1 cellular context compared by ENCODE assay signal in genomic region chr20:59010995-59011873, GRCh38.
A peak's percentile ranks its signal among the peaks of the same experiment; 100 is the strongest.
TF ChIP-seq lines count a peak whose summit lies in the region.

No MANE protein-coding gene starts in this region.

TF ChIP-seq in HepG2, 621 proteins besides CTCF, POLR2A, EP300 and RAD21 (continued from another document and continues in another):
- TF ChIP-seq ZNF142 (CRISPR knock-in tag; IDR thresholded peaks at IDR 0.05) = no peak
- TF ChIP-seq BRCA1 (CRISPR knock-in tag; IDR thresholded peaks at IDR 0.05) = 0 out of 2 replicates have a peak, but pooled peaks have one; percentile 16
- no peak; the same call in 1 of the 2 replicates for TF ChIP-seq ZNF761 (CRISPR knock-in tag; conservative IDR thresholded peaks at IDR 0.05)
- peak; percentile 81 for TF ChIP-seq ZNF747 (CRISPR knock-in tag; IDR thresholded peaks at IDR 0.05; ENCODE audit: borderline replicate concordance)
- TF ChIP-seq ZNF468 (CRISPR knock-in tag; IDR thresholded peaks at IDR 0.05) = no peak
- TF ChIP-seq HMGA1 (CRISPR knock-in tag; conservative IDR thresholded peaks at IDR 0.05) = no peak
- TF ChIP-seq CEBPG (CRISPR knock-in tag; IDR thresholded peaks at IDR 0.05) = no peak; the same call in 1 of the 2 replicates
- TF ChIP-seq ZNF570 (CRISPR knock-in tag; IDR thresholded peaks at IDR 0.05; ENCODE audit: borderline replicate concordance) = no peak
- no peak for TF ChIP-seq MBD4 (IDR thresholded peaks at IDR 0.05; ENCODE audit: borderline replicate concordance, low read length)
- 0 out of 2 replicates have a peak, but pooled peaks have one; percentile 18 for TF ChIP-seq FOXK1 (CRISPR knock-in tag; IDR thresholded peaks at IDR 0.05; ENCODE audit: borderline replicate concordance, low read depth)
- TF ChIP-seq THAP11 (CRISPR knock-in tag; IDR thresholded peaks at IDR 0.05) = no peak
- TF ChIP-seq ZFP36 (IDR thresholded peaks at IDR 0.05; ENCODE audit: borderline replicate concordance, low read depth, low read length, partially characterized antibody) = no peak
- peak; percentile 75; the same call in 1 of the 2 replicates for TF ChIP-seq ARID5B (CRISPR knock-in tag; IDR thresholded peaks at IDR 0.05)
- no peak for TF ChIP-seq SRF (IDR thresholded peaks at IDR 0.05; ENCODE audit: low read depth, low read length)
- no peak for TF ChIP-seq ZNF496 (CRISPR knock-in tag; IDR thresholded peaks at IDR 0.05; ENCODE audit: insufficient replicate concordance)
- no peak for TF ChIP-seq ZSCAN22 (CRISPR knock-in tag; IDR thresholded peaks at IDR 0.05)
- TF ChIP-seq ZNF839 (CRISPR knock-in tag; IDR thresholded peaks at IDR 0.05; ENCODE audit: borderline replicate concordance) = no peak
- no peak for TF ChIP-seq AGO2 (optimal IDR thresholded peaks at IDR 0.05; ENCODE audit: low read depth, low read length)
- TF ChIP-seq ZSCAN9 (CRISPR knock-in tag; IDR thresholded peaks at IDR 0.05; ENCODE audit: borderline replicate concordance) = no peak
- no peak for TF ChIP-seq PRMT3 (CRISPR knock-in tag; IDR thresholded peaks at IDR 0.05; ENCODE audit: borderline replicate concordance, low read depth)
- TF ChIP-seq ZNF580 (CRISPR knock-in tag; IDR thresholded peaks at IDR 0.05; ENCODE audit: borderline replicate concordance, low read depth) = no peak; the same call in 1 of the 2 replicates
- TF ChIP-seq ZSCAN12 (CRISPR knock-in tag; IDR thresholded peaks at IDR 0.05) = no peak
- no peak for TF ChIP-seq MBNL3 (CRISPR knock-in tag; conservative IDR thresholded peaks at IDR 0.05)
- no peak for TF ChIP-seq DR1 (CRISPR knock-in tag; IDR thresholded peaks at IDR 0.05)
- no peak for TF ChIP-seq RFXANK (CRISPR knock-in tag; IDR thresholded peaks at IDR 0.05)
- TF ChIP-seq ZFP91 (CRISPR knock-in tag; IDR thresholded peaks at IDR 0.05; ENCODE audit: borderline replicate concordance) = peak; percentile 31; the same call in 1 of the 2 replicates
- no peak for TF ChIP-seq TOPORS (CRISPR knock-in tag; IDR thresholded peaks at IDR 0.05)
- no peak for TF ChIP-seq KDM4B (CRISPR knock-in tag; IDR thresholded peaks at IDR 0.05)
- no peak; the same call in 1 of the 2 replicates for TF ChIP-seq BCL6 (CRISPR knock-in tag; IDR thresholded peaks at IDR 0.05)
- no peak for TF ChIP-seq NCOA1 (CRISPR knock-in tag; IDR thresholded peaks at IDR 0.05)
- TF ChIP-seq ZNF562 (CRISPR knock-in tag; IDR thresholded peaks at IDR 0.05; ENCODE audit: borderline replicate concordance) = no peak
- TF ChIP-seq, protein P1, sequence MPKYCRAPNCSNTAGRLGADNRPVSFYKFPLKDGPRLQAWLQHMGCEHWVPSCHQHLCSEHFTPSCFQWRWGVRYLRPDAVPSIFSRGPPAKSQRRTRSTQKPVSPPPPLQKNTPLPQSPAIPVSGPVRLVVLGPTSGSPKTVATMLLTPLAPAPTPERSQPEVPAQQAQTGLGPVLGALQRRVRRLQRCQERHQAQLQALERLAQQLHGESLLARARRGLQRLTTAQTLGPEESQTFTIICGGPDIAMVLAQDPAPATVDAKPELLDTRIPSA (CRISPR knock-in tag; IDR thresholded peaks at IDR 0.05; ENCODE audit: borderline replicate concordance) = no peak
- no peak for TF ChIP-seq KDM5B (CRISPR knock-in tag; IDR thresholded peaks at IDR 0.05; ENCODE audit: borderline replicate concordance)
- TF ChIP-seq, protein P2, sequence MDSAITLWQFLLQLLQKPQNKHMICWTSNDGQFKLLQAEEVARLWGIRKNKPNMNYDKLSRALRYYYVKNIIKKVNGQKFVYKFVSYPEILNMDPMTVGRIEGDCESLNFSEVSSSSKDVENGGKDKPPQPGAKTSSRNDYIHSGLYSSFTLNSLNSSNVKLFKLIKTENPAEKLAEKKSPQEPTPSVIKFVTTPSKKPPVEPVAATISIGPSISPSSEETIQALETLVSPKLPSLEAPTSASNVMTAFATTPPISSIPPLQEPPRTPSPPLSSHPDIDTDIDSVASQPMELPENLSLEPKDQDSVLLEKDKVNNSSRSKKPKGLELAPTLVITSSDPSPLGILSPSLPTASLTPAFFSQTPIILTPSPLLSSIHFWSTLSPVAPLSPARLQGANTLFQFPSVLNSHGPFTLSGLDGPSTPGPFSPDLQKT (CRISPR knock-in tag; IDR thresholded peaks at IDR 0.05; ENCODE audit: borderline replicate concordance) = no peak
- TF ChIP-seq, protein P3, sequence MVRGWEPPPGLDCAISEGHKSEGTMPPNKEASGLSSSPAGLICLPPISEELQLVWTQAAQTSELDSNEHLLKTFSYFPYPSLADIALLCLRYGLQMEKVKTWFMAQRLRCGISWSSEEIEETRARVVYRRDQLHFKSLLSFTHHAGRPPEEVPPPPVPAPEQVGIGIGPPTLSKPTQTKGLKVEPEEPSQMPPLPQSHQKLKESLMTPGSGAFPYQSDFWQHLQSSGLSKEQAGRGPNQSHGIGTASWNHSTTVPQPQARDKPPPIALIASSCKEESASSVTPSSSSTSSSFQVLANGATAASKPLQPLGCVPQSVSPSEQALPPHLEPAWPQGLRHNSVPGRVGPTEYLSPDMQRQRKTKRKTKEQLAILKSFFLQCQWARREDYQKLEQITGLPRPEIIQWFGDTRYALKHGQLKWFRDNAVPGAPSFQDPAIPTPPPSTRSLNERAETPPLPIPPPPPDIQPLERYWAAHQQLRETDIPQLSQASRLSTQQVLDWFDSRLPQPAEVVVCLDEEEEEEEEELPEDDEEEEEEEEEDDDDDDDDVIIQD (CRISPR knock-in tag; IDR thresholded peaks at IDR 0.05; ENCODE audit: low read depth) = peak; percentile 62
- TF ChIP-seq ZNF367 (CRISPR knock-in tag; IDR thresholded peaks at IDR 0.05; ENCODE audit: borderline replicate concordance) = no peak
- no peak for TF ChIP-seq MTF1 (CRISPR knock-in tag; IDR thresholded peaks at IDR 0.05)
- no peak for TF ChIP-seq REPIN1 (CRISPR knock-in tag; IDR thresholded peaks at IDR 0.05; ENCODE audit: borderline replicate concordance, low read depth)
- TF ChIP-seq TRIM22 (IDR thresholded peaks at IDR 0.05) = no peak
- TF ChIP-seq ZNF552 (CRISPR knock-in tag; IDR thresholded peaks at IDR 0.05; ENCODE audit: borderline replicate concordance) = no peak
- no peak for TF ChIP-seq ZNF205 (CRISPR knock-in tag; IDR thresholded peaks at IDR 0.05)
- no peak for TF ChIP-seq ZNF414 (CRISPR knock-in tag; IDR thresholded peaks at IDR 0.05)
- TF ChIP-seq NCOR1 (IDR thresholded peaks at IDR 0.05; ENCODE audit: borderline replicate concordance, low read length) = no peak
- TF ChIP-seq ARNT2 (CRISPR knock-in tag; IDR thresholded peaks at IDR 0.05; ENCODE audit: low read depth) = no peak
- no peak for TF ChIP-seq NR3C1 (CRISPR knock-in tag; IDR thresholded peaks at IDR 0.05)
- no peak for TF ChIP-seq ATF6 (CRISPR knock-in tag; conservative IDR thresholded peaks at IDR 0.05)
